In the genomic region with DNA sequence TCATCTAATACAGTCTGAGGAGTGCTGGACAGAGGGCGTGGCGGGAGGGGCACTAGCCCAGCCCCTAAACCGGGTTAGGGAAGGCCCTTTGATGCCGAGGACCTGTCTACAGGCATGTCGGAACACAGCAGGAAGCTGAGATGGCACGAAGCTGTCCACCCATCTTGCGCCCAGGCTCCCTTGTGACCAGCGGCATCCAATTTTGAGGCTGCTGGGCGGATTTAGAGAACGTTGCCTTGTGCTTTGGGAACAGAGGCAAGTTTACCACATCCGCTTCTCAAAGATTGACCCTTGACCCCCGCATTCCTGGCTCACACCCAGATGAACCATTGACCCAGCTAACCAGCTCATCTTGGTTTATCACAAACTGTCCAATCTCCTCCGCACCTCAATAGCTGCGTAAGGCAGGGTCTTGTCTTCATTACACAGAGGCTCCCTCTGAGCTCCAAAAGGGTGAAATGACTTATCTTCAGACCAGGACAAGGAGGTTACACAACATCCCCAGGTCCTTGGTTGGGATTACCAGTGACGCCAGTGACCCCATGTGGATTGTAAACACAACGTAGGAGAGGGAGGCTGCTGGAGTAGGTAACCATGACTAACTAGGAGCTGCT, we compare ENCODE assay signal across 12 cellular contexts. TPM values are rescaled to one million over a fixed set of nuclear protein-coding genes. Genes with fewer than 3 reads are reported as not detected.
A peak's percentile ranks its signal among the peaks of the same experiment; 100 is the strongest.
DNase-seq lines count a peak whose midpoint lies in the region; ATAC-seq, FAIRE-seq and TF ChIP-seq lines count a peak whose summit lies in the region.
"Had no signal": no experiment of that assay in that cellular context is flagged by ENCODE, and none has a peak within 500 bp of the region (broad histone marks: within the 10 kb centered on the region; RNA-seq: fewer than 3 reads in every experiment).

No MANE protein-coding gene starts in this region.

- H3K4me1 Mint-ChIP-seq in Calu3 (ENCODE audit: low read depth, unreplicated experiment) = peaks cover 59% of the 10 kb centered on the region
- H3K4me1 Mint-ChIP-seq in astrocyte (ENCODE audit: low read depth, unreplicated experiment) = peaks cover 33% of the 10 kb centered on the region

- DNase-seq in Calu3 (peak; percentile 45), astrocyte (ENCODE audit: low read depth) (peak; percentile 42), kidney (peak; percentile 47), 8988T (no peak), upper lobe of right lung (no peak), A172 (ENCODE audit: low spot score) (no peak), left cardiac atrium (no peak)
- DNase-seq: activated CD8-positive, alpha-beta memory T cell treated with anti-CD3 and anti-CD28 coated beads, Interleukin-2, amount 50 U/mL, for 48 hours had no signal

- no peaks in the 10 kb centered on the region for H3K9me3 ChIP-seq in HUES6 (ENCODE audit: control insufficient read depth, insufficient read depth, low read depth, low read length)
- no peaks in the 10 kb centered on the region for H3K9me3 ChIP-seq in astrocyte (ENCODE audit: insufficient read depth, low read depth, low read length)
- H3K9me3 ChIP-seq in kidney (ENCODE audit: control insufficient read depth in 1 of 2, low read length in 2 of 2) = no peaks in the 10 kb centered on the region
- no peaks in the 10 kb centered on the region for H3K9me3 ChIP-seq in upper lobe of right lung

- FAIRE-seq in astrocyte (lab: Jason Lieb, UNC) (no peak), kidney (lab: Jason Lieb, UNC) (no peak)
- FAIRE-seq: G401.6 had no signal

- H3K4me3 ChIP-seq in HUES6 (ENCODE audit: low read depth, low read length) (peak overlapping the region; percentile 13; the same call in 1 of the 2 replicates), astrocyte (ENCODE audit: insufficient read depth, low read depth, low read length) (no peak overlapping the region), kidney (ENCODE audit: low read length in 2 of 2) (no peak overlapping the region), upper lobe of right lung (no peak overlapping the region)

- H3K9me3 Mint-ChIP-seq in Calu3 (ENCODE audit: low read depth, unreplicated experiment) (no peaks in the 10 kb centered on the region), astrocyte (ENCODE audit: unreplicated experiment) (no peaks in the 10 kb centered on the region)
- H3K9me3 Mint-ChIP-seq: dendritic cell treated with granulocyte-macrophage colony-stimulating factor and Interleukin-4, amounts not matched to agents 40 ng/mL and 50 ng/mL, for 4 days had no signal

- H3K9ac ChIP-seq in HUES6 (ENCODE audit: low read length) (peak overlapping the region; percentile 1), astrocyte (ENCODE audit: low read length) (no peak overlapping the region), kidney (ENCODE audit: low read length in 2 of 2) (no peak overlapping the region)

- ATAC-seq in upper lobe of right lung = no peak
- no peak for ATAC-seq in left cardiac atrium

- peaks cover 42% of the 10 kb centered on the region for H3K36me3 Mint-ChIP-seq in Calu3 (ENCODE audit: insufficient read depth, unreplicated experiment)
- H3K36me3 Mint-ChIP-seq in astrocyte (ENCODE audit: low read depth, unreplicated experiment) = no peaks in the 10 kb centered on the region

- H3K27me3 Mint-ChIP-seq in Calu3 (ENCODE audit: unreplicated experiment) = no peaks in the 10 kb centered on the region
- H3K27me3 Mint-ChIP-seq in astrocyte (ENCODE audit: low read depth, unreplicated experiment) = peaks cover 9% of the 10 kb centered on the region

- BruUV-seq in Calu3 (replicated peaks; lab: Mats Ljungman, UMichigan) = no TSS peak

- H3K27ac Mint-ChIP-seq in Calu3 (ENCODE audit: unreplicated experiment) (peak overlapping the region; percentile 85), astrocyte (ENCODE audit: unreplicated experiment) (no peak overlapping the region)
- H3K27ac Mint-ChIP-seq: dendritic cell treated with granulocyte-macrophage colony-stimulating factor and Interleukin-4, amounts not matched to agents 40 ng/mL and 50 ng/mL, for 4 days had no signal

- peaks cover 3% of the 10 kb centered on the region for H3K27me3 ChIP-seq in HUES6 (ENCODE audit: control insufficient read depth, insufficient read depth, low read length)
- H3K27me3 ChIP-seq in astrocyte (ENCODE audit: insufficient read depth, low read length) = peaks cover 13% of the 10 kb centered on the region
- H3K27me3 ChIP-seq in upper lobe of right lung = peaks cover 24% of the 10 kb centered on the region

- TF ChIP-seq CTCF in Calu3 (IDR thresholded peaks at IDR 0.05; ENCODE audit: unreplicated experiment) = no peak
- TF ChIP-seq CTCF in astrocyte (IDR thresholded peaks at IDR 0.05; ENCODE audit: insufficient read depth, low read depth, low read length) = peak; percentile 15
- no peak for TF ChIP-seq CTCF in kidney (IDR thresholded peaks at IDR 0.05; ENCODE audit: borderline replicate concordance, extremely low read depth, insufficient read depth)
- no peak for TF ChIP-seq CTCF in upper lobe of right lung (IDR thresholded peaks at IDR 0.05)

- H3K36me3 ChIP-seq in HUES6 (ENCODE audit: control insufficient read depth, insufficient read depth, low read length) = peaks cover 9% of the 10 kb centered on the region; the same call in 1 of the 2 replicates
- H3K36me3 ChIP-seq in astrocyte (ENCODE audit: insufficient read depth, low read length) = no peaks in the 10 kb centered on the region
- H3K36me3 ChIP-seq in kidney (ENCODE audit: control insufficient read depth in 1 of 2, insufficient read depth in 2 of 2, low read length in 2 of 2) = no peaks in the 10 kb centered on the region
- H3K36me3 ChIP-seq in upper lobe of right lung = no peaks in the 10 kb centered on the region

- H3K4me1 ChIP-seq in HUES6 (ENCODE audit: control insufficient read depth, insufficient read depth, low read length) (peaks cover 79% of the 10 kb centered on the region), astrocyte (ENCODE audit: insufficient read depth, low read length) (peaks cover 14% of the 10 kb centered on the region), kidney (ENCODE audit: control insufficient read depth in 1 of 2, insufficient read depth in 1 of 2, low read depth in 1 of 2, low read length in 2 of 2) (peaks cover 12 to 27% of the 10 kb centered on the region in 2 donors), upper lobe of right lung (no peaks in the 10 kb centered on the region)

- no peak overlapping the region for H2AFZ ChIP-seq in astrocyte (ENCODE audit: low read depth, low read length)

- H3K4me3 Mint-ChIP-seq in Calu3 (ENCODE audit: low read depth, unreplicated experiment) (peak overlapping the region; percentile 70), astrocyte (ENCODE audit: unreplicated experiment) (no peak overlapping the region)
- H3K4me3 Mint-ChIP-seq: dendritic cell treated with granulocyte-macrophage colony-stimulating factor and Interleukin-4, amounts not matched to agents 40 ng/mL and 50 ng/mL, for 4 days had no signal

- H3K79me2 ChIP-seq in astrocyte (ENCODE audit: insufficient read depth, low read length) = no peaks in the 10 kb centered on the region

- intact Hi-C loops in Calu3 (cut with micrococcal nuclease; ENCODE audit: unreplicated experiment) (loop anchor here (5.0 kb wide), 1 partner anchor 52 kb away; no protein-coding TSS in a partner anchor), kidney (cut with DNase I) (no loop called here), upper lobe of right lung (cut with DNase I) (no loop called here), left cardiac atrium (cut with DNase I) (no loop called here)

- peak overlapping the region; percentile 14 for H3K4me2 ChIP-seq in astrocyte (ENCODE audit: low read length)

- no peaks in the 10 kb centered on the region for H4K20me1 ChIP-seq in astrocyte (ENCODE audit: insufficient read depth, low read length)

- H3K27ac ChIP-seq in HUES6 (ENCODE audit: low read depth, low read length) = no peak overlapping the region
- H3K27ac ChIP-seq in astrocyte (ENCODE audit: low read depth, low read length) = no peak overlapping the region
- peak overlapping the region in 1 of 2 donors; percentile 10 for H3K27ac ChIP-seq in kidney (ENCODE audit: low read depth in 2 of 2, low read length in 2 of 2)
- no peak overlapping the region for H3K27ac ChIP-seq in upper lobe of right lung

- CTCF ChIA-PET in Calu3 (lab: Charles Lee) = interaction anchor here (0.7 to 1.2 kb wide), 3 partner anchors 25 to 67 kb away, joined by 3 to 4 read pairs (median 4); no protein-coding TSS in a partner anchor

RNA-seq across cellular contexts. Expression of gene FAM83F, which starts 4.5 kb away (rescaled TPM):
- 21.0 and 21.9 TPM in 2 replicates for total RNA-seq in Calu3 (2022)
- total RNA-seq in astrocyte = 0.79 and 0.82 TPM in 2 replicates
- total RNA-seq in kidney = 13.1 TPM
- 6.8 TPM for polyA plus RNA-seq in kidney (ENCODE audit: insufficient read depth, low read depth, low replicate concordance)
- total RNA-seq in upper lobe of right lung = 0.35 TPM
- not detected in 2 replicates for total RNA-seq in A172 (2014; rRNA removed; shearing (Covaris generic))
- total RNA-seq in left cardiac atrium = 1 to 10 TPM; 2.2 to 2.4 TPM
- total RNA-seq: lung microvascular endothelial cell had no signal

RNA-seq across cellular contexts. Expression of gene TMA7B, which starts 39.1 kb away (rescaled TPM):
- total RNA-seq in Calu3 (2022) (not detected in 2 replicates), astrocyte (not detected in 2 replicates), kidney (0.63 TPM), upper lobe of right lung (0.69 TPM), left cardiac atrium (not detected)
- not detected for polyA plus RNA-seq in kidney (ENCODE audit: insufficient read depth, low read depth, low replicate concordance)
- total RNA-seq in A172 (2014; rRNA removed; shearing (Covaris generic)) = not detected in 2 replicates
- total RNA-seq: lung microvascular endothelial cell had no signal

Comparison
In these comparisons a context has a peak if more than half of its experiments do, and no peak if none do; other contexts are left out.
1. DNase-seq: peak in Calu3 (single experiment), astrocyte (single experiment) and kidney (single experiment); none in 8988T (single experiment), upper lobe of right lung (single experiment), A172 (single experiment) and left cardiac atrium (single experiment).